ENCODE assay signal across 1 cellular context in genomic region chr2:121648611-121649401, GRCh38.
TF ChIP-seq lines count a peak whose summit lies in the region.

No MANE protein-coding gene starts in this region.

TF ChIP-seq in WTC11, 78 proteins besides CTCF, POLR2A, EP300 and RAD21 (continued from another document):
- TF ChIP-seq GABPB1 (CRISPR knock-in tag; IDR thresholded peaks at IDR 0.05) (no peak), CBFB (CRISPR knock-in tag; IDR thresholded peaks at IDR 0.05; ENCODE audit: low read depth) (no peak), ATF1 (CRISPR knock-in tag; IDR thresholded peaks at IDR 0.05) (0 out of 2 replicates have a peak, but pooled peaks have one; percentile 39), ATF6 (CRISPR knock-in tag; IDR thresholded peaks at IDR 0.05) (no peak), HMGXB4 (CRISPR knock-in tag; IDR thresholded peaks at IDR 0.05) (0 out of 2 replicates have a peak, but pooled peaks have one; percentile 4), ZNF281 (CRISPR knock-in tag; IDR thresholded peaks at IDR 0.05) (0 out of 2 replicates have a peak, but pooled peaks have one; percentile 28), RELA (CRISPR knock-in tag; IDR thresholded peaks at IDR 0.05; ENCODE audit: borderline replicate concordance) (no peak), ZBTB43 (CRISPR knock-in tag; IDR thresholded peaks at IDR 0.05) (no peak), IRF1 (CRISPR knock-in tag; IDR thresholded peaks at IDR 0.05) (no peak), JAZF1 (CRISPR knock-in tag; IDR thresholded peaks at IDR 0.05) (no peak), STAT6 (CRISPR knock-in tag; conservative IDR thresholded peaks at IDR 0.05; ENCODE audit: low read depth) (no peak), ZNF232 (CRISPR knock-in tag; IDR thresholded peaks at IDR 0.05) (no peak), SMAD3 (CRISPR knock-in tag; IDR thresholded peaks at IDR 0.05; ENCODE audit: borderline replicate concordance) (no peak)
